1 cellular context compared by ENCODE assay signal in the genomic region with DNA sequence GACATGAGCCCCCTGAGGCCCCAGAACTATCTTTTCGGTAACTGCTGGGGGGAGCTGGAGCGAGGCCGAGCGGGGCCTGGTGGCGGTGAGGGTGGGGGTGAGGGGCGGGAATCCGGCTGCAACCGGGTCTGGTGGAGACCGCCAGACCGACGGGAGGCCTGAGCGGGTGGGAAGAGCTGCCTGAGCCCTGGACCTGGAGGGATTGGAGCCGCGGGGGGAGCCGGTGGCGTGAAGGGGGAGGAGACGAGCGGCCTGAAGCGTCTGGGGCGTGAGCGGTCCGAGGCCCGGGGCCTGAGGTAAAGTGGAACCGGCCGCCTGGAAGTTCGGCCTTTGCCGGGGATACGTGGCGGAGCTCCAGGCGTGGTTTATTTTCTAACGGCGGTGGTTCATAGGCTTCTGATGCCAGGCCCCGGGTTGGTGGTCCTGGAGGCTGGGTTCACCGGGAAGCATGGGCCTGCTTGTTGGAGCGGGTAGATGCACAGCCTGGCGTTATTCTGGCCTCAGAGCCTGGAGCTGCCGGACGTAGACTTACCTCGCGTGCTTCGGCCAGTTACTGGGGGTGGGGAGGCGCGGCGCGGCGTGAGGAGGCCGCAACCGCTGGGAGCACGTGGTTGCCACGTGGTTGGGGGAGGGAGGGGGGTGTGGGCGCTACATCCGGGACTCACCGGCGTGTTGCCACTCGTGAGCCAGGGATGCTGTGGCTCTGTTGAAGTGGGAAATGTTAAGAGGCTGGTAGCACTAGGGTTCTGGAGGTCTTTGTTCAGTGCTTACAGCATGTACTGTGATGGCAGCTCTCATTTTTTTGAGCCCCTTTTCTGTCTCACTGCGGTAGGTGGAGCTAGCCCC.
TF ChIP-seq lines count a peak whose summit lies in the region.

No MANE protein-coding gene starts in this region.

TF ChIP-seq in HepG2, 621 proteins besides CTCF, POLR2A, EP300 and RAD21 (continued from another document and continues in another):
- TF ChIP-seq THYN1 (CRISPR knock-in tag; IDR thresholded peaks at IDR 0.05; ENCODE audit: borderline replicate concordance, low read depth) (0 out of 2 replicates have a peak, but pooled peaks have one; percentile 29), SALL1 (CRISPR knock-in tag; IDR thresholded peaks at IDR 0.05) (peak; percentile 88), NFE2L1 (CRISPR knock-in tag; IDR thresholded peaks at IDR 0.05; ENCODE audit: borderline replicate concordance) (no peak), IKZF4 (CRISPR knock-in tag; IDR thresholded peaks at IDR 0.05; ENCODE audit: borderline replicate concordance, low read depth, not compliant biosample characterization) (peak; percentile 84), ZNF20 (CRISPR knock-in tag; IDR thresholded peaks at IDR 0.05) (no peak), TAF1 (CRISPR knock-in tag; IDR thresholded peaks at IDR 0.05) (peak; percentile 44; the same call in 1 of the 2 replicates), ZNF839 (CRISPR knock-in tag; IDR thresholded peaks at IDR 0.05; ENCODE audit: borderline replicate concordance) (peak; percentile 79; the same call in 1 of the 2 replicates), ZNF180 (CRISPR knock-in tag; IDR thresholded peaks at IDR 0.05; ENCODE audit: borderline replicate concordance, low read depth) (no peak), SUZ12 (IDR thresholded peaks at IDR 0.05; ENCODE audit: low read depth, low read length) (no peak), ZNF703 (CRISPR knock-in tag; IDR thresholded peaks at IDR 0.05; ENCODE audit: borderline replicate concordance) (peak; percentile 68; the same call in 1 of the 2 replicates), EHMT2 (IDR thresholded peaks at IDR 0.05; ENCODE audit: borderline replicate concordance, low read depth, low read length) (no peak), SSRP1 (CRISPR knock-in tag; IDR thresholded peaks at IDR 0.05) (no peak), GATAD1 (CRISPR knock-in tag; IDR thresholded peaks at IDR 0.05) (peak; percentile 66), ISL2 (CRISPR knock-in tag; IDR thresholded peaks at IDR 0.05) (peak; percentile 38; the same call in 1 of the 2 replicates), TAF15 (IDR thresholded peaks at IDR 0.05; ENCODE audit: low read depth, low read length, poor library complexity, severe bottlenecking) (no peak), CENPT (CRISPR knock-in tag; IDR thresholded peaks at IDR 0.05; ENCODE audit: low read depth) (no peak), ZNF382 (CRISPR knock-in tag; IDR thresholded peaks at IDR 0.05; ENCODE audit: borderline replicate concordance) (no peak), MEF2D (CRISPR knock-in tag; IDR thresholded peaks at IDR 0.05) (no peak; the same call in 1 of the 2 replicates), ZNF251 (CRISPR knock-in tag; IDR thresholded peaks at IDR 0.05) (peak; percentile 82), ZNF660 (CRISPR knock-in tag; IDR thresholded peaks at IDR 0.05; ENCODE audit: borderline replicate concordance, low read depth) (peak; percentile 50; the same call in 1 of the 2 replicates), ZSCAN9 (CRISPR knock-in tag; IDR thresholded peaks at IDR 0.05; ENCODE audit: borderline replicate concordance) (peak; percentile 80; the same call in 1 of the 2 replicates), PITX1 (CRISPR knock-in tag; IDR thresholded peaks at IDR 0.05) (no peak), SRY (CRISPR knock-in tag; IDR thresholded peaks at IDR 0.05) (peak; percentile 93), MATR3 (CRISPR knock-in tag; IDR thresholded peaks at IDR 0.05) (no peak)
- TF ChIP-seq, protein P1, sequence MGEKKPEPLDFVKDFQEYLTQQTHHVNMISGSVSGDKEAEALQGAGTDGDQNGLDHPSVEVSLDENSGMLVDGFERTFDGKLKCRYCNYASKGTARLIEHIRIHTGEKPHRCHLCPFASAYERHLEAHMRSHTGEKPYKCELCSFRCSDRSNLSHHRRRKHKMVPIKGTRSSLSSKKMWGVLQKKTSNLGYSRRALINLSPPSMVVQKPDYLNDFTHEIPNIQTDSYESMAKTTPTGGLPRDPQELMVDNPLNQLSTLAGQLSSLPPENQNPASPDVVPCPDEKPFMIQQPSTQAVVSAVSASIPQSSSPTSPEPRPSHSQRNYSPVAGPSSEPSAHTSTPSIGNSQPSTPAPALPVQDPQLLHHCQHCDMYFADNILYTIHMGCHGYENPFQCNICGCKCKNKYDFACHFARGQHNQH (CRISPR knock-in tag; IDR thresholded peaks at IDR 0.05), result peak; percentile 76
- TF ChIP-seq, protein P2, sequence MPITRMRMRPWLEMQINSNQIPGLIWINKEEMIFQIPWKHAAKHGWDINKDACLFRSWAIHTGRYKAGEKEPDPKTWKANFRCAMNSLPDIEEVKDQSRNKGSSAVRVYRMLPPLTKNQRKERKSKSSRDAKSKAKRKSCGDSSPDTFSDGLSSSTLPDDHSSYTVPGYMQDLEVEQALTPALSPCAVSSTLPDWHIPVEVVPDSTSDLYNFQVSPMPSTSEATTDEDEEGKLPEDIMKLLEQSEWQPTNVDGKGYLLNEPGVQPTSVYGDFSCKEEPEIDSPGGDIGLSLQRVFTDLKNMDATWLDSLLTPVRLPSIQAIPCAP (CRISPR knock-in tag; IDR thresholded peaks at IDR 0.05; ENCODE audit: low read depth), result peak; percentile 55; the same call in 1 of the 2 replicates
- TF ChIP-seq, protein P3, sequence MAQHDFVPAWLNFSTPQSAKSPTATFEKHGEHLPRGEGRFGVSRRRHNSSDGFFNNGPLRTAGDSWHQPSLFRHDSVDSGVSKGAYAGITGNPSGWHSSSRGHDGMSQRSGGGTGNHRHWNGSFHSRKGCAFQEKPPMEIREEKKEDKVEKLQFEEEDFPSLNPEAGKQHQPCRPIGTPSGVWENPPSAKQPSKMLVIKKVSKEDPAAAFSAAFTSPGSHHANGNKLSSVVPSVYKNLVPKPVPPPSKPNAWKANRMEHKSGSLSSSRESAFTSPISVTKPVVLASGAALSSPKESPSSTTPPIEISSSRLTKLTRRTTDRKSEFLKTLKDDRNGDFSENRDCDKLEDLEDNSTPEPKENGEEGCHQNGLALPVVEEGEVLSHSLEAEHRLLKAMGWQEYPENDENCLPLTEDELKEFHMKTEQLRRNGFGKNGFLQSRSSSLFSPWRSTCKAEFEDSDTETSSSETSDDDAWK (CRISPR knock-in tag; IDR thresholded peaks at IDR 0.05), result no peak
- TF ChIP-seq, protein P4, sequence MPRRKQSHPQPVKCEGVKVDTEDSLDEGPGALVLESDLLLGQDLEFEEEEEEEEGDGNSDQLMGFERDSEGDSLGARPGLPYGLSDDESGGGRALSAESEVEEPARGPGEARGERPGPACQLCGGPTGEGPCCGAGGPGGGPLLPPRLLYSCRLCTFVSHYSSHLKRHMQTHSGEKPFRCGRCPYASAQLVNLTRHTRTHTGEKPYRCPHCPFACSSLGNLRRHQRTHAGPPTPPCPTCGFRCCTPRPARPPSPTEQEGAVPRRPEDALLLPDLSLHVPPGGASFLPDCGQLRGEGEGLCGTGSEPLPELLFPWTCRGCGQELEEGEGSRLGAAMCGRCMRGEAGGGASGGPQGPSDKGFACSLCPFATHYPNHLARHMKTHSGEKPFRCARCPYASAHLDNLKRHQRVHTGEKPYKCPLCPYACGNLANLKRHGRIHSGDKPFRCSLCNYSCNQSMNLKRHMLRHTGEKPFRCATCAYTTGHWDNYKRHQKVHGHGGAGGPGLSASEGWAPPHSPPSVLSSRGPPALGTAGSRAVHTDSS (CRISPR knock-in tag; conservative IDR thresholded peaks at IDR 0.05), result no peak
- TF ChIP-seq, protein P5, sequence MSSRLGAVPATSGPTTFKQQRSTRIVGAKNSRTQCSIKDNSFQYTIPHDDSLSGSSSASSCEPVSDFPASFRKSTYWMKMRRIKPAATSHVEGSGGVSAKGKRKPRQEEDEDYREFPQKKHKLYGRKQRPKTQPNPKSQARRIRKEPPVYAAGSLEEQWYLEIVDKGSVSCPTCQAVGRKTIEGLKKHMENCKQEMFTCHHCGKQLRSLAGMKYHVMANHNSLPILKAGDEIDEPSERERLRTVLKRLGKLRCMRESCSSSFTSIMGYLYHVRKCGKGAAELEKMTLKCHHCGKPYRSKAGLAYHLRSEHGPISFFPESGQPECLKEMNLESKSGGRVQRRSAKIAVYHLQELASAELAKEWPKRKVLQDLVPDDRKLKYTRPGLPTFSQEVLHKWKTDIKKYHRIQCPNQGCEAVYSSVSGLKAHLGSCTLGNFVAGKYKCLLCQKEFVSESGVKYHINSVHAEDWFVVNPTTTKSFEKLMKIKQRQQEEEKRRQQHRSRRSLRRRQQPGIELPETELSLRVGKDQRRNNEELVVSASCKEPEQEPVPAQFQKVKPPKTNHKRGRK (CRISPR knock-in tag; IDR thresholded peaks at IDR 0.05), result no peak
- TF ChIP-seq, protein P6, sequence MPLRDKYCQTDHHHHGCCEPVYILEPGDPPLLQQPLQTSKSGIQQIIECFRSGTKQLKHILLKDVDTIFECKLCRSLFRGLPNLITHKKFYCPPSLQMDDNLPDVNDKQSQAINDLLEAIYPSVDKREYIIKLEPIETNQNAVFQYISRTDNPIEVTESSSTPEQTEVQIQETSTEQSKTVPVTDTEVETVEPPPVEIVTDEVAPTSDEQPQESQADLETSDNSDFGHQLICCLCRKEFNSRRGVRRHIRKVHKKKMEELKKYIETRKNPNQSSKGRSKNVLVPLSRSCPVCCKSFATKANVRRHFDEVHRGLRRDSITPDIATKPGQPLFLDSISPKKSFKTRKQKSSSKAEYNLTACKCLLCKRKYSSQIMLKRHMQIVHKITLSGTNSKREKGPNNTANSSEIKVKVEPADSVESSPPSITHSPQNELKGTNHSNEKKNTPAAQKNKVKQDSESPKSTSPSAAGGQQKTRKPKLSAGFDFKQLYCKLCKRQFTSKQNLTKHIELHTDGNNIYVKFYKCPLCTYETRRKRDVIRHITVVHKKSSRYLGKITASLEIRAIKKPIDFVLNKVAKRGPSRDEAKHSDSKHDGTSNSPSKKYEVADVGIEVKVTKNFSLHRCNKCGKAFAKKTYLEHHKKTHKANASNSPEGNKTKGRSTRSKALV (CRISPR knock-in tag; IDR thresholded peaks at IDR 0.05), result 0 out of 2 replicates have a peak, but pooled peaks have one; percentile 21
- TF ChIP-seq, protein P7, sequence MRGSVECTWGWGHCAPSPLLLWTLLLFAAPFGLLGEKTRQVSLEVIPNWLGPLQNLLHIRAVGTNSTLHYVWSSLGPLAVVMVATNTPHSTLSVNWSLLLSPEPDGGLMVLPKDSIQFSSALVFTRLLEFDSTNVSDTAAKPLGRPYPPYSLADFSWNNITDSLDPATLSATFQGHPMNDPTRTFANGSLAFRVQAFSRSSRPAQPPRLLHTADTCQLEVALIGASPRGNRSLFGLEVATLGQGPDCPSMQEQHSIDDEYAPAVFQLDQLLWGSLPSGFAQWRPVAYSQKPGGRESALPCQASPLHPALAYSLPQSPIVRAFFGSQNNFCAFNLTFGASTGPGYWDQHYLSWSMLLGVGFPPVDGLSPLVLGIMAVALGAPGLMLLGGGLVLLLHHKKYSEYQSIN (CRISPR knock-in tag; IDR thresholded peaks at IDR 0.05; ENCODE audit: borderline replicate concordance), result no peak
- TF ChIP-seq, protein P8, sequence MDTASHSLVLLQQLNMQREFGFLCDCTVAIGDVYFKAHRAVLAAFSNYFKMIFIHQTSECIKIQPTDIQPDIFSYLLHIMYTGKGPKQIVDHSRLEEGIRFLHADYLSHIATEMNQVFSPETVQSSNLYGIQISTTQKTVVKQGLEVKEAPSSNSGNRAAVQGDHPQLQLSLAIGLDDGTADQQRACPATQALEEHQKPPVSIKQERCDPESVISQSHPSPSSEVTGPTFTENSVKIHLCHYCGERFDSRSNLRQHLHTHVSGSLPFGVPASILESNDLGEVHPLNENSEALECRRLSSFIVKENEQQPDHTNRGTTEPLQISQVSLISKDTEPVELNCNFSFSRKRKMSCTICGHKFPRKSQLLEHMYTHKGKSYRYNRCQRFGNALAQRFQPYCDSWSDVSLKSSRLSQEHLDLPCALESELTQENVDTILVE (CRISPR knock-in tag; IDR thresholded peaks at IDR 0.05), result peak; percentile 74
- TF ChIP-seq, protein P9, sequence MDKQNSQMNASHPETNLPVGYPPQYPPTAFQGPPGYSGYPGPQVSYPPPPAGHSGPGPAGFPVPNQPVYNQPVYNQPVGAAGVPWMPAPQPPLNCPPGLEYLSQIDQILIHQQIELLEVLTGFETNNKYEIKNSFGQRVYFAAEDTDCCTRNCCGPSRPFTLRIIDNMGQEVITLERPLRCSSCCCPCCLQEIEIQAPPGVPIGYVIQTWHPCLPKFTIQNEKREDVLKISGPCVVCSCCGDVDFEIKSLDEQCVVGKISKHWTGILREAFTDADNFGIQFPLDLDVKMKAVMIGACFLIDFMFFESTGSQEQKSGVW (CRISPR knock-in tag; IDR thresholded peaks at IDR 0.05; ENCODE audit: borderline replicate concordance), result 0 out of 2 replicates have a peak, but pooled peaks have one; percentile 80
- TF ChIP-seq, protein P10, sequence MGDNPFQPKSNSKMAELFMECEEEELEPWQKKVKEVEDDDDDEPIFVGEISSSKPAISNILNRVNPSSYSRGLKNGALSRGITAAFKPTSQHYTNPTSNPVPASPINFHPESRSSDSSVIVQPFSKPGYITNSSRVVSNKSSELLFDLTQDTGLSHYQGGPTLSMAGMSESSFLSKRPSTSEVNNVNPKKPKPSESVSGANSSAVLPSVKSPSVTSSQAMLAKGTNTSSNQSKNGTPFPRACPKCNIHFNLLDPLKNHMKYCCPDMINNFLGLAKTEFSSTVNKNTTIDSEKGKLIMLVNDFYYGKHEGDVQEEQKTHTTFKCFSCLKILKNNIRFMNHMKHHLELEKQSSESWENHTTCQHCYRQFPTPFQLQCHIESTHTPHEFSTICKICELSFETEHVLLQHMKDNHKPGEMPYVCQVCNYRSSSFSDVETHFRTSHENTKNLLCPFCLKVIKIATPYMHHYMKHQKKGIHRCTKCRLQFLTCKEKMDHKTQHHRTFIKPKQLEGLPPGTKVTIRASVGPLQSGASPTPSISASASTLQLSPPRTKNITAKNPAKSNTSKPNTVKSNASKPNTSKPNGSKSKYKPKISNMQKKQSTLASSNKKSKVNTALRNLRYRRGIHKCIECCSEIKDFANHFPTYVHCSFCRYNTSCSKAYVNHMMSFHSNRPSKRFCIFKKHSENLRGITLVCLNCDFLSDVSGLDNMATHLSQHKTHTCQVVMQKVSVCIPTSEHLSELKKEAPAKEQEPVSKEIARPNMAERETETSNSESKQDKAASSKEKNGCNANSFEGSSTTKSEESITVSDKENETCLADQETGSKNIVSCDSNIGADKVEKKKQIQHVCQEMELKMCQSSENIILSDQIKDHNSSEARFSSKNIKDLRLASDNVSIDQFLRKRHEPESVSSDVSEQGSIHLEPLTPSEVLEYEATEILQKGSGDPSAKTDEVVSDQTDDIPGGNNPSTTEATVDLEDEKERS (CRISPR knock-in tag; IDR thresholded peaks at IDR 0.05), result peak; percentile 92
- TF ChIP-seq, protein P11, sequence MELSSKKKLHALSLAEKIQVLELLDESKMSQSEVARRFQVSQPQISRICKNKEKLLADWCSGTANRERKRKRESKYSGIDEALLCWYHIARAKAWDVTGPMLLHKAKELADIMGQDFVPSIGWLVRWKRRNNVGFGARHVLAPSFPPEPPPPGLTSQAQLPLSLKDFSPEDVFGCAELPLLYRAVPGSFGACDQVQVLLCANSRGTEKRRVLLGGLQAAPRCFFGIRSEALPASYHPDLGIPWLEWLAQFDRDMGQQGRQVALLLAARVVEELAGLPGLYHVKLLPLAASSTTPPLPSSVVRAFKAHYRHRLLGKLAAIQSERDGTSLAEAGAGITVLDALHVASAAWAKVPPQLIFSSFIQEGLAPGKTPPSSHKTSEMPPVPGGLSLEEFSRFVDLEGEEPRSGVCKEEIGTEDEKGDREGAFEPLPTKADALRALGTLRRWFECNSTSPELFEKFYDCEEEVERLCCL (CRISPR knock-in tag; IDR thresholded peaks at IDR 0.05; ENCODE audit: borderline replicate concordance), result peak; percentile 74; the same call in 1 of the 2 replicates
